ENCODE assay signal across 8 cellular contexts in the genomic region with DNA sequence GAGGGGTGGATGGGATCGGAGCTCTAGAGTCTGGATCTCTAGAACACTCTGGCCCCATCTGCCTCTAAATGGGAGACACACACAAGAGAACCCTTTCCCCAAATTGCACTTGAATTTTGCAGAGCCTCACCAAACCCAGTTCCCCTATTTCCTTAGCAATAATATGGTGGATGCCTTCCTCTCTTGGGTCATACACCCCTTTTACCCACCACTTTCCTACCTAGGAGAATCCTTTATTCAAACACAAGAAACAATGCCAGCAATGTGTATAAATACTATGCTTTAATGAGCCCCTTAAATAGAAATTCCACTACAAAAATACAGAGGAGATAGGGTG. TPM values are rescaled to one million over a fixed set of nuclear protein-coding genes. Genes with fewer than 3 reads are reported as not detected.
DNase-seq lines count a peak whose midpoint lies in the region; ATAC-seq, FAIRE-seq and TF ChIP-seq lines count a peak whose summit lies in the region.

No MANE protein-coding gene starts in this region.

- no peaks in the 10 kb centered on the region for H3K27me3 Mint-ChIP-seq in T-helper 2 cell treated with Interferon-gamma antibody and Interleukin-4, amounts not matched to agents 5 μg/mL and 100 μg/mL, for 36 hours (ENCODE audit: low read depth)
- H3K27me3 Mint-ChIP-seq in activated naive CD8-positive, alpha-beta T cell treated with anti-CD3 and anti-CD28 coated beads for 36 hours: no peaks in the 10 kb centered on the region

- H3K9me3 ChIP-seq in keratinocyte (ENCODE audit: control insufficient read depth, low read depth, low read length): no peaks in the 10 kb centered on the region
- no peaks in the 10 kb centered on the region for H3K9me3 ChIP-seq in suprapubic skin

- H3K36me3 ChIP-seq in keratinocyte (ENCODE audit: control insufficient read depth in 2 of 2, extremely low read depth in 1 of 2, insufficient read depth in 2 of 2, low read length in 2 of 2) (peaks cover 28 to 36% of the 10 kb centered on the region in 2 experiments), suprapubic skin (peaks cover 54% of the 10 kb centered on the region)

- H3K27ac ChIP-seq in keratinocyte (ENCODE audit: control insufficient read depth, insufficient read depth, low read length) (peak overlapping the region; percentile 95), suprapubic skin (peak overlapping the region; percentile 96)

- ATAC-seq in GM18505 (IDR thresholded peaks at IDR 0.05; ENCODE audit: unreplicated experiment) (no peak), GM18873 (IDR thresholded peaks at IDR 0.05; ENCODE audit: low FRiP score, unreplicated experiment) (no peak)

- DNase-seq in T-helper 2 cell treated with Interferon-gamma antibody and Interleukin-4, amounts not matched to agents 5 μg/mL and 100 μg/mL, for 36 hours (ENCODE audit: low spot score): no peak
- DNase-seq in T-helper 2 cell: no peak
- no peak for DNase-seq in activated naive CD8-positive, alpha-beta T cell treated with anti-CD3 and anti-CD28 coated beads for 36 hours
- no peak for DNase-seq in keratinocyte (ENCODE audit: low read depth, low spot score)
- no peak for DNase-seq in suprapubic skin (ENCODE audit: low spot score in 2 of 2)
- DNase-seq in stimulated activated CD8-positive, alpha-beta memory T cell treated with anti-CD3 and anti-CD28 coated beads, Interleukin-4, amount 100 ng/mL, for 48 hours: no peak

- TF ChIP-seq CTCF in keratinocyte (optimal IDR thresholded peaks at IDR 0.05 in 1 of 3, IDR thresholded peaks at IDR 0.05 in 1 of 3, conservative IDR thresholded peaks at IDR 0.05 in 1 of 3; ENCODE audit: extremely low read depth in 1 of 3, insufficient read depth in 2 of 3, low read length in 3 of 3) (no peak), suprapubic skin (IDR thresholded peaks at IDR 0.05) (no peak)

- no peak for FAIRE-seq in keratinocyte (lab: Jason Lieb, UNC)

- H4K20me1 ChIP-seq in keratinocyte (ENCODE audit: control insufficient read depth, extremely low read depth, insufficient read depth, low read length): peaks cover 3% of the 10 kb centered on the region

- TF ChIP-seq POLR2A in suprapubic skin (IDR thresholded peaks at IDR 0.05) (no peak), GM18505 (IDR thresholded peaks at IDR 0.05; ENCODE audit: borderline replicate concordance, extremely low read depth, insufficient read depth, insufficient read length) (no peak)

- peak overlapping the region; percentile 94 for H3K27ac Mint-ChIP-seq in T-helper 2 cell treated with Interferon-gamma antibody and Interleukin-4, amounts not matched to agents 5 μg/mL and 100 μg/mL, for 36 hours
- peak overlapping the region; percentile 94 for H3K27ac Mint-ChIP-seq in activated naive CD8-positive, alpha-beta T cell treated with anti-CD3 and anti-CD28 coated beads for 36 hours

- dilution Hi-C loops in keratinocyte (cut with MboI; ENCODE audit: extremely low pct_ligation_motif_present, low sequenced_read_pairs): no loop called here

- peak overlapping the region; percentile 84 to 97 (median 94) for H3K4me3 ChIP-seq in keratinocyte (ENCODE audit: control insufficient read depth in 2 of 3, extremely low read depth in 1 of 3, insufficient read depth in 2 of 3, low read depth in 1 of 3, low read length in 3 of 3)
- H3K4me3 ChIP-seq in suprapubic skin: peak overlapping the region; percentile 97

- peaks cover 48% of the 10 kb centered on the region for H3K4me1 Mint-ChIP-seq in T-helper 2 cell treated with Interferon-gamma antibody and Interleukin-4, amounts not matched to agents 5 μg/mL and 100 μg/mL, for 36 hours (ENCODE audit: low read depth)
- H3K4me1 Mint-ChIP-seq in activated naive CD8-positive, alpha-beta T cell treated with anti-CD3 and anti-CD28 coated beads for 36 hours: peaks cover 24% of the 10 kb centered on the region

- H3K4me2 ChIP-seq in keratinocyte (ENCODE audit: control insufficient read depth, extremely low read depth, insufficient read depth, low read depth, low read length): peak overlapping the region; percentile 82

- peak overlapping the region; percentile 14 for H2AFZ ChIP-seq in keratinocyte (ENCODE audit: control insufficient read depth, low read length)

- H3K9ac ChIP-seq in keratinocyte (ENCODE audit: control insufficient read depth, extremely low read depth, insufficient read depth, low read length): peak overlapping the region; percentile 91

- H3K4me1 ChIP-seq in keratinocyte (ENCODE audit: control insufficient read depth, extremely low read depth, insufficient read depth, low read length) (peaks cover 32% of the 10 kb centered on the region), suprapubic skin (peaks cover 32% of the 10 kb centered on the region)

- 0% methylated on average over 1 of the region's 1 CpG for WGBS in suprapubic skin

- H3K9me1 ChIP-seq in keratinocyte (ENCODE audit: control insufficient read depth, extremely low read depth, insufficient read depth, low read length): no peaks in the 10 kb centered on the region

- peak overlapping the region; percentile 96 for H3K4me3 Mint-ChIP-seq in T-helper 2 cell treated with Interferon-gamma antibody and Interleukin-4, amounts not matched to agents 5 μg/mL and 100 μg/mL, for 36 hours
- peak overlapping the region; percentile 98 for H3K4me3 Mint-ChIP-seq in activated naive CD8-positive, alpha-beta T cell treated with anti-CD3 and anti-CD28 coated beads for 36 hours

- peaks cover 33% of the 10 kb centered on the region for H3K79me2 ChIP-seq in keratinocyte (ENCODE audit: control insufficient read depth, insufficient read depth, low read length)

- no peak for TF ChIP-seq EP300 in suprapubic skin (IDR thresholded peaks at IDR 0.05)

- H3K27me3 ChIP-seq in keratinocyte (ENCODE audit: control insufficient read depth, extremely low read depth, insufficient read depth, low read length) (no peaks in the 10 kb centered on the region), suprapubic skin (no peaks in the 10 kb centered on the region)

- H3K36me3 Mint-ChIP-seq in T-helper 2 cell treated with Interferon-gamma antibody and Interleukin-4, amounts not matched to agents 5 μg/mL and 100 μg/mL, for 36 hours (ENCODE audit: low read depth): peaks cover 38% of the 10 kb centered on the region
- peaks cover 36% of the 10 kb centered on the region for H3K36me3 Mint-ChIP-seq in activated naive CD8-positive, alpha-beta T cell treated with anti-CD3 and anti-CD28 coated beads for 36 hours

- no peaks in the 10 kb centered on the region for H3K9me3 Mint-ChIP-seq in T-helper 2 cell treated with Interferon-gamma antibody and Interleukin-4, amounts not matched to agents 5 μg/mL and 100 μg/mL, for 36 hours
- H3K9me3 Mint-ChIP-seq in activated naive CD8-positive, alpha-beta T cell treated with anti-CD3 and anti-CD28 coated beads for 36 hours: no peaks in the 10 kb centered on the region

RNA-seq across cellular contexts. Expression of gene SF3B4, which starts 0.8 kb away (rescaled TPM):
- total RNA-seq in activated naive CD8-positive, alpha-beta T cell treated with anti-CD3 and anti-CD28 coated beads for 36 hours: 100 to 1,000 TPM; 111 to 112 TPM
- 16.9 to 59.9 TPM (median 35.4 TPM) in 3 replicates for polyA plus RNA-seq in keratinocyte
- polyA plus RNA-seq in keratinocyte (2011; ENCODE audit: low read depth): 18.5 TPM
- 42.4 and 79.1 TPM in 2 replicates for polyA plus RNA-seq in keratinocyte (2011; cell fraction: cytosol; rRNA removed)
- 50.5 and 54.5 TPM in 2 replicates for polyA plus RNA-seq in keratinocyte (2011; cell fraction: nucleus; rRNA removed)
- polyA plus RNA-seq in keratinocyte (2012; ENCODE audit: low replicate concordance): 54.5 and 67.2 TPM in 2 replicates
- 25.1 to 76.6 TPM (median 46.5 TPM) in 3 replicates for polyA minus RNA-seq in keratinocyte
- 45.7 TPM for polyA minus RNA-seq in keratinocyte (2011; cell fraction: cytosol; rRNA and poly(A)+ RNA removed)
- 23.6 and 53.8 TPM in 2 replicates for polyA minus RNA-seq in keratinocyte (2011; cell fraction: nucleus; rRNA and poly(A)+ RNA removed)
- 10 to 100 TPM; 19.1 to 28.7 (median 22.2) TPM for total RNA-seq in suprapubic skin

RNA-seq across cellular contexts. Expression of gene MTMR11, which starts 8.3 kb away (rescaled TPM):
- total RNA-seq in activated naive CD8-positive, alpha-beta T cell treated with anti-CD3 and anti-CD28 coated beads for 36 hours: 1 to 10 TPM in 1 of 2 experiments, under 1 TPM in 1; 0.94 to 1.8 TPM
- polyA plus RNA-seq in keratinocyte: 11.8 to 15.6 TPM (median 12.8 TPM) in 3 replicates
- 1.4 TPM for polyA plus RNA-seq in keratinocyte (2011; ENCODE audit: low read depth)
- polyA plus RNA-seq in keratinocyte (2011; cell fraction: cytosol; rRNA removed): 7.1 and 7.8 TPM in 2 replicates
- 26.5 and 30.7 TPM in 2 replicates for polyA plus RNA-seq in keratinocyte (2011; cell fraction: nucleus; rRNA removed)
- polyA plus RNA-seq in keratinocyte (2012; ENCODE audit: low replicate concordance): 4.6 and 7.2 TPM in 2 replicates
- polyA minus RNA-seq in keratinocyte: 16.3 to 21.6 TPM (median 21.5 TPM) in 3 replicates
- polyA minus RNA-seq in keratinocyte (2011; cell fraction: cytosol; rRNA and poly(A)+ RNA removed): 4.2 TPM
- polyA minus RNA-seq in keratinocyte (2011; cell fraction: nucleus; rRNA and poly(A)+ RNA removed): 9.0 and 14.4 TPM in 2 replicates
- 10 to 100 TPM; 13.5 to 40.3 (median 22.0) TPM for total RNA-seq in suprapubic skin

RNA-seq across cellular contexts. Expression of gene SV2A, which starts 10.7 kb away (rescaled TPM):
- total RNA-seq in activated naive CD8-positive, alpha-beta T cell treated with anti-CD3 and anti-CD28 coated beads for 36 hours: 10 to 100 TPM; 12.5 to 12.8 TPM
- polyA plus RNA-seq in keratinocyte: 0.10 to 0.71 TPM (median 0.28 TPM) in 3 replicates
- polyA plus RNA-seq in keratinocyte (2011; ENCODE audit: low read depth): 0.06 TPM
- 0.10 and 0.14 TPM in 2 replicates for polyA plus RNA-seq in keratinocyte (2011; cell fraction: cytosol; rRNA removed)
- 0.46 and 0.79 TPM in 2 replicates for polyA plus RNA-seq in keratinocyte (2011; cell fraction: nucleus; rRNA removed)
- 0.11 and 0.63 TPM in 2 replicates for polyA plus RNA-seq in keratinocyte (2012; ENCODE audit: low replicate concordance)
- polyA minus RNA-seq in keratinocyte: 0.51 to 2.5 TPM (median 0.56 TPM) in 3 replicates
- not detected for polyA minus RNA-seq in keratinocyte (2011; cell fraction: cytosol; rRNA and poly(A)+ RNA removed)
- polyA minus RNA-seq in keratinocyte (2011; cell fraction: nucleus; rRNA and poly(A)+ RNA removed): 0.32 and 0.62 TPM in 2 replicates
- 1 to 10 TPM in 1 of 4 donors, under 1 TPM in 3; 0.48 to 1.3 (median 0.65) TPM for total RNA-seq in suprapubic skin

RNA-seq across cellular contexts. Expression of gene BOLA1, which starts 29.0 kb away (rescaled TPM):
- 10 to 100 TPM; 20.6 to 22.6 TPM for total RNA-seq in activated naive CD8-positive, alpha-beta T cell treated with anti-CD3 and anti-CD28 coated beads for 36 hours
- 9.5 to 15.4 TPM (median 13.8 TPM) in 3 replicates for polyA plus RNA-seq in keratinocyte
- polyA plus RNA-seq in keratinocyte (2011; ENCODE audit: low read depth): 8.4 TPM
- polyA plus RNA-seq in keratinocyte (2011; cell fraction: cytosol; rRNA removed): 8.7 and 15.9 TPM in 2 replicates
- polyA plus RNA-seq in keratinocyte (2011; cell fraction: nucleus; rRNA removed): 10.7 and 13.0 TPM in 2 replicates
- 9.5 and 17.6 TPM in 2 replicates for polyA plus RNA-seq in keratinocyte (2012; ENCODE audit: low replicate concordance)
- polyA minus RNA-seq in keratinocyte: 1.9 to 2.2 TPM in 2 of 3 replicates, not detected in the other
- polyA minus RNA-seq in keratinocyte (2011; cell fraction: cytosol; rRNA and poly(A)+ RNA removed): 5.0 TPM
- polyA minus RNA-seq in keratinocyte (2011; cell fraction: nucleus; rRNA and poly(A)+ RNA removed): 2.6 and 3.3 TPM in 2 replicates
- 10 to 100 TPM; 21.7 to 42.1 (median 33.1) TPM for total RNA-seq in suprapubic skin

Comparison
In these comparisons a context has a peak if more than half of its experiments do, and no peak if none do; other contexts are left out.
1. RNA of gene MTMR11, which starts 8.3 kb away (total RNA-seq): 13.5 to 40.3 TPM in suprapubic skin; 0.94 to 1.8 TPM in activated naive CD8-positive, alpha-beta T cell treated with anti-CD3 and anti-CD28 coated beads for 36 hours; every median in the first group is over 4 times any median in the second.
2. RNA of gene SV2A, which starts 10.7 kb away (total RNA-seq): 12.5 to 12.8 TPM in activated naive CD8-positive, alpha-beta T cell treated with anti-CD3 and anti-CD28 coated beads for 36 hours; 0.48 to 1.3 TPM in suprapubic skin; every median in the first group is over 4 times any median in the second.